In genomic region chr21:43775190-43775589, GRCh38 we compare ENCODE assay signal across 1 cellular context.
TF ChIP-seq lines count a peak whose summit lies in the region.

No MANE protein-coding gene starts in this region.

TF ChIP-seq in HCT116, 20 proteins besides CTCF, POLR2A, EP300 and RAD21 (continued from another document):
- no peak for TF ChIP-seq REST (IDR thresholded peaks at IDR 0.05; ENCODE audit: low read depth)
- TF ChIP-seq ZFX (IDR thresholded peaks at IDR 0.05) = no peak
- no peak for TF ChIP-seq SP1 (IDR thresholded peaks at IDR 0.05; ENCODE audit: low read depth)
- TF ChIP-seq, protein P1, sequence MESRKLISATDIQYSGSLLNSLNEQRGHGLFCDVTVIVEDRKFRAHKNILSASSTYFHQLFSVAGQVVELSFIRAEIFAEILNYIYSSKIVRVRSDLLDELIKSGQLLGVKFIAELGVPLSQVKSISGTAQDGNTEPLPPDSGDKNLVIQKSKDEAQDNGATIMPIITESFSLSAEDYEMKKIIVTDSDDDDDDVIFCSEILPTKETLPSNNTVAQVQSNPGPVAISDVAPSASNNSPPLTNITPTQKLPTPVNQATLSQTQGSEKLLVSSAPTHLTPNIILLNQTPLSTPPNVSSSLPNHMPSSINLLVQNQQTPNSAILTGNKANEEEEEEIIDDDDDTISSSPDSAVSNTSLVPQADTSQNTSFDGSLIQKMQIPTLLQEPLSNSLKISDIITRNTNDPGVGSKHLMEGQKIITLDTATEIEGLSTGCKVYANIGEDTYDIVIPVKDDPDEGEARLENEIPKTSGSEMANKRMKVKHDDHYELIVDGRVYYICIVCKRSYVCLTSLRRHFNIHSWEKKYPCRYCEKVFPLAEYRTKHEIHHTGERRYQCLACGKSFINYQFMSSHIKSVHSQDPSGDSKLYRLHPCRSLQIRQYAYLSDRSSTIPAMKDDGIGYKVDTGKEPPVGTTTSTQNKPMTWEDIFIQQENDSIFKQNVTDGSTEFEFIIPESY (IDR thresholded peaks at IDR 0.05; ENCODE audit: extremely low read depth, insufficient replicate concordance, low read length) = no peak
- TF ChIP-seq CEBPB (IDR thresholded peaks at IDR 0.05; ENCODE audit: low read depth) = no peak
- TF ChIP-seq ATF3 (IDR thresholded peaks at IDR 0.05) = no peak
- no peak for TF ChIP-seq EZH2 (IDR thresholded peaks at IDR 0.05)
